Comparison of ENCODE assay signal across 7 cellular contexts in genomic region chr6:33412140-33413009, GRCh38. TPM values are rescaled to one million over a fixed set of nuclear protein-coding genes. Genes with fewer than 3 reads are reported as not detected.
A peak's percentile ranks its signal among the peaks of the same experiment; 100 is the strongest.
DNase-seq lines count a peak whose midpoint lies in the region; TF ChIP-seq lines count a peak whose summit lies in the region.
"Had no signal": no experiment of that assay in that cellular context is flagged by ENCODE, and none has a peak within 500 bp of the region (broad histone marks: within the 10 kb centered on the region; RNA-seq: fewer than 3 reads in every experiment).

No MANE protein-coding gene starts in this region.

- no peak for TF ChIP-seq EP300 in tibial nerve (IDR thresholded peaks at IDR 0.05)

- peaks cover 9 to 44% (median 36%) of the 10 kb centered on the region in 3 donors for H3K36me3 ChIP-seq in esophagus squamous epithelium
- peaks cover 0 to 44% (median 16%) of the 10 kb centered on the region in 3 donors for H3K36me3 ChIP-seq in tibial nerve

- peaks cover 62% of the 10 kb centered on the region for H3K36me3 Mint-ChIP-seq in activated naive CD4-positive, alpha-beta T cell treated with anti-CD3 and anti-CD28 coated beads, Interleukin-2, amount 10 ng/mL, durations not matched to agents 7 days and 5 days

- WGBS in esophagus squamous epithelium, 2 donors = 85 to 89% methylated on average over 10 of the region's 10 CpGs
- WGBS in tibial nerve, 2 donors = 83 to 88% methylated on average over 10 of the region's 10 CpGs

- H3K27me3 ChIP-seq in esophagus squamous epithelium (no peaks in the 10 kb centered on the region), tibial nerve (no peaks in the 10 kb centered on the region)

- H3K9me3 ChIP-seq in esophagus squamous epithelium = no peaks in the 10 kb centered on the region
- H3K9me3 ChIP-seq in tibial nerve = no peaks in the 10 kb centered on the region

- peak overlapping the region; percentile 83 for H3K27ac Mint-ChIP-seq in activated naive CD4-positive, alpha-beta T cell treated with anti-CD3 and anti-CD28 coated beads, Interleukin-2, amount 10 ng/mL, durations not matched to agents 7 days and 5 days

- H3K4me3 Mint-ChIP-seq in activated naive CD4-positive, alpha-beta T cell treated with anti-CD3 and anti-CD28 coated beads, Interleukin-2, amount 10 ng/mL, durations not matched to agents 7 days and 5 days = peak overlapping the region; percentile 78

- CTCF ChIA-PET in activated naive CD4-positive, alpha-beta T cell treated with anti-CD3 and anti-CD28 coated beads, Interleukin-2, amount 10 ng/mL, durations not matched to agents 7 days and 5 days (lab: Charles Lee) = no interaction called here

- H3K9me3 Mint-ChIP-seq in activated naive CD4-positive, alpha-beta T cell treated with anti-CD3 and anti-CD28 coated beads, Interleukin-2, amount 10 ng/mL, durations not matched to agents 7 days and 5 days = no peaks in the 10 kb centered on the region

- intact Hi-C loops in esophagus squamous epithelium (cut with DNase I) = loop anchor here (10.0 kb wide), 1 partner anchor 162 kb away; no protein-coding TSS in a partner anchor

- H3K4me1 Mint-ChIP-seq in activated naive CD4-positive, alpha-beta T cell treated with anti-CD3 and anti-CD28 coated beads, Interleukin-2, amount 10 ng/mL, durations not matched to agents 7 days and 5 days = peaks cover 71% of the 10 kb centered on the region

- DNase-seq in activated naive CD4-positive, alpha-beta T cell treated with anti-CD3 and anti-CD28 coated beads, Interleukin-2, amount 10 ng/mL, durations not matched to agents 7 days and 5 days = no peak
- DNase-seq in activated naive CD4-positive, alpha-beta T cell (lab: John Stamatoyannopoulos, UW) = no peak
- DNase-seq in esophagus squamous epithelium (lab: John Stamatoyannopoulos, UW) (no peak), tibial nerve (ENCODE audit: low spot score in 2 of 2) (no peak), NCI-H526 (lab: John Stamatoyannopoulos, UW) (no peak), GOT3 (lab: John Stamatoyannopoulos, UW) (no peak)
- DNase-seq: NCI-H2227 treated with DMSO at 0.1 percent for 48 hours had no signal

- peak overlapping the region in 3 of 4 donors; percentile 66 to 96 (median 69) for H3K4me3 ChIP-seq in esophagus squamous epithelium
- H3K4me3 ChIP-seq in tibial nerve = peak overlapping the region; percentile 69 to 100 (median 100)

- TF ChIP-seq CTCF in esophagus squamous epithelium (IDR thresholded peaks at IDR 0.05) (no peak), tibial nerve (IDR thresholded peaks at IDR 0.05) (no peak)

- H3K4me1 ChIP-seq in esophagus squamous epithelium (peaks cover 30 to 66% (median 33%) of the 10 kb centered on the region in 3 donors), tibial nerve (peaks cover 0 to 66% (median 24%) of the 10 kb centered on the region in 4 donors)

- TF ChIP-seq POLR2A in esophagus squamous epithelium (IDR thresholded peaks at IDR 0.05) (no peak), tibial nerve (IDR thresholded peaks at IDR 0.05) (no peak)

- H3K27ac ChIP-seq in esophagus squamous epithelium (peak overlapping the region; percentile 8 to 98 (median 64)), tibial nerve (peak overlapping the region; percentile 94 to 100 (median 100))

- no peaks in the 10 kb centered on the region for H3K27me3 Mint-ChIP-seq in activated naive CD4-positive, alpha-beta T cell treated with anti-CD3 and anti-CD28 coated beads, Interleukin-2, amount 10 ng/mL, durations not matched to agents 7 days and 5 days

RNA-seq across cellular contexts. Expression of gene PHF1, which starts 1.6 kb away (rescaled TPM):
- total RNA-seq in esophagus squamous epithelium (10 to 100 TPM in 3 of 4 donors, 1 to 10 TPM in 1; 8.1 to 48.6 (median 17.3) TPM), tibial nerve (100 to 1,000 TPM in 1 of 4 donors, 10 to 100 TPM in 3; 63.3 to 101 (median 83.3) TPM)

RNA-seq across cellular contexts. Expression of gene CUTA, which starts 5.5 kb away (rescaled TPM):
- total RNA-seq in esophagus squamous epithelium (10 to 100 TPM; 46.0 to 93.1 (median 69.4) TPM), tibial nerve (100 to 1,000 TPM; 110 to 161 (median 154) TPM)

RNA-seq across cellular contexts. Expression of gene SYNGAP1, which starts 7.5 kb away (rescaled TPM):
- total RNA-seq in esophagus squamous epithelium = 1 to 10 TPM; 3.3 to 8.6 (median 4.1) TPM
- 10 to 100 TPM; 13.0 to 29.7 (median 19.2) TPM for total RNA-seq in tibial nerve

RNA-seq across cellular contexts. Expression of gene KIFC1, which starts 20.8 kb away (rescaled TPM):
- 10 to 100 TPM in 2 of 4 donors, 1 to 10 TPM in 2; 9.6 to 38.9 (median 11.2) TPM for total RNA-seq in esophagus squamous epithelium
- total RNA-seq in tibial nerve = 1 to 10 TPM in 3 of 4 donors, under 1 TPM in 1; 0.42 to 3.6 (median 2.1) TPM

RNA-seq across cellular contexts. Expression of gene ZBTB9, which starts 42.0 kb away (rescaled TPM):
- total RNA-seq in esophagus squamous epithelium (1 to 10 TPM; 2.8 to 4.8 (median 3.3) TPM), tibial nerve (1 to 10 TPM; 3.1 to 3.7 (median 3.4) TPM)
